Comparison of ENCODE assay signal across 16 cellular contexts in genomic region chr2:235007664-235008457, GRCh38. TPM values are rescaled to one million over a fixed set of nuclear protein-coding genes. Genes with fewer than 3 reads are reported as not detected.
DNase-seq lines count a peak whose midpoint lies in the region; ATAC-seq and TF ChIP-seq lines count a peak whose summit lies in the region.
"Had no signal": no experiment of that assay in that cellular context is flagged by ENCODE, and none has a peak within 500 bp of the region (broad histone marks: within the 10 kb centered on the region; RNA-seq: fewer than 3 reads in every experiment).

No MANE protein-coding gene starts in this region.

- H3K9ac ChIP-seq in endodermal cell (ENCODE audit: extremely low read depth, low read length, poor library complexity, severe bottlenecking) (no peak overlapping the region), mucosa of rectum (ENCODE audit: low read depth in 1 of 2, low read length in 2 of 2) (peak overlapping the region in 1 of 2 donors; percentile 33)

- no peak overlapping the region for H2AFZ ChIP-seq in PC-9

- 95 to 96% methylated on average over 14 to 25 of the region's 25 CpGs for WGBS in endodermal cell (ENCODE audit: insufficient coverage in 1 of 2, insufficient read length in 1 of 2), 2 experiments
- WGBS in thymus: 90% methylated on average over 25 of the region's 25 CpGs

- H3K36me3 ChIP-seq in PC-9 (ENCODE audit: low read depth) (peaks cover 11% of the 10 kb centered on the region), endodermal cell (ENCODE audit: control insufficient read depth, insufficient read depth, low read length) (peaks cover 37% of the 10 kb centered on the region), mucosa of rectum (ENCODE audit: control insufficient read depth in 2 of 2, insufficient read depth in 2 of 2, low read length in 2 of 2) (peaks cover 0 to 2% of the 10 kb centered on the region in 2 donors), thymus (ENCODE audit: control insufficient read depth, insufficient read depth) (no peaks in the 10 kb centered on the region)
- H3K36me3 ChIP-seq: thoracic aorta had no signal

- POLR2A ChIA-PET in PC-9 (lab: Charles Lee; ENCODE audit: unreplicated experiment): interaction anchor here (0.6 to 1.3 kb wide), 5 partner anchors 27 to 586 kb away, joined by 4 to 14 read pairs (median 6); no protein-coding TSS in a partner anchor

- BruUV-seq in PC-9 (replicated peaks; lab: Mats Ljungman, UMichigan): no TSS peak

- peaks cover 50% of the 10 kb centered on the region for H3F3A ChIP-seq in PC-9 (ENCODE audit: insufficient read depth, low read depth)

- H3K27ac ChIP-seq in PC-9: peak overlapping the region; percentile 89
- peak overlapping the region; percentile 77 for H3K27ac ChIP-seq in endodermal cell (ENCODE audit: low read depth, low read length)
- H3K27ac ChIP-seq in mucosa of rectum (ENCODE audit: low read depth in 2 of 2, low read length in 2 of 2): peak overlapping the region; percentile 70 to 71
- H3K27ac ChIP-seq in thymus (ENCODE audit: low read depth): peak overlapping the region; percentile 25
- H3K27ac ChIP-seq: thoracic aorta had no signal

- H3K4me3 ChIP-seq in PC-9 (no peak overlapping the region; the same call in 1 of the 2 replicates), endodermal cell (ENCODE audit: low read length) (no peak overlapping the region), mucosa of rectum (ENCODE audit: low read length in 2 of 2) (no peak overlapping the region), thymus (ENCODE audit: low read length) (no peak overlapping the region)
- H3K4me3 ChIP-seq: GM12878, thoracic aorta had no signal

- H3K9me2 ChIP-seq in PC-9 (ENCODE audit: insufficient read depth): no peaks in the 10 kb centered on the region

- peaks cover 63% of the 10 kb centered on the region for H3K4me1 Mint-ChIP-seq in endodermal cell
- H3K4me1 Mint-ChIP-seq: CD14-positive monocyte had no signal

- peak overlapping the region; percentile 82 for H3K27ac Mint-ChIP-seq in endodermal cell
- H3K27ac Mint-ChIP-seq: activated T-helper 2 cell treated with anti-CD3 and anti-CD28 coated beads, Interferon-gamma antibody, Interleukin-2, Interleukin-4, amounts not matched to agents 10 μg/mL and 5 μg/mL and 100 μg/mL, durations not matched to agents 14 hours and 24 hours and 36 hours; memory B cell had no signal

- H4K20me1 ChIP-seq in PC-9 (ENCODE audit: insufficient read depth): peaks cover 14% of the 10 kb centered on the region

- no peak for TF ChIP-seq CTCF in PC-9 (conservative IDR thresholded peaks at IDR 0.05)
- no peak for TF ChIP-seq CTCF in endodermal cell (conservative IDR thresholded peaks at IDR 0.05)

- H3K4me2 ChIP-seq in PC-9: peak overlapping the region; percentile 73

- peaks cover 94% of the 10 kb centered on the region for H3K79me2 ChIP-seq in PC-9 (ENCODE audit: low read depth)

- H3K9me3 ChIP-seq in PC-9 (ENCODE audit: insufficient read depth, low read depth) (no peaks in the 10 kb centered on the region), endodermal cell (ENCODE audit: control insufficient read depth, low read length) (no peaks in the 10 kb centered on the region), mucosa of rectum (ENCODE audit: control insufficient read depth in 2 of 2, low read length in 2 of 2) (no peaks in the 10 kb centered on the region), thymus (ENCODE audit: control insufficient read depth) (no peaks in the 10 kb centered on the region)
- H3K9me3 ChIP-seq: thoracic aorta had no signal

- no peaks in the 10 kb centered on the region for H3K27me3 Mint-ChIP-seq in endodermal cell (ENCODE audit: insufficient read depth)

- DNase-seq in PC-9: no peak
- DNase-seq in endodermal cell: no peak
- no peak for DNase-seq in NCI-H2227 treated with DMSO at 0.1 percent for 48 hours (lab: John Stamatoyannopoulos, UW)
- no peak for DNase-seq in NCI-H2171 (lab: John Stamatoyannopoulos, UW)
- DNase-seq: aorta, EL, NCI-H187 treated with DMSO at 0.1 percent for 48 hours had no signal

- CTCF ChIA-PET in PC-9 (lab: Charles Lee): interaction anchor here (0.6 to 1.1 kb wide), 3 partner anchors 10 to 52 kb away, joined by 3 to 5 read pairs (median 3); no protein-coding TSS in a partner anchor

- H3K4me1 ChIP-seq in PC-9 (replicated peaks; ENCODE audit: insufficient read depth) (peaks cover 65% of the 10 kb centered on the region), endodermal cell (ENCODE audit: control insufficient read depth, insufficient read depth, low read length) (peaks cover 29% of the 10 kb centered on the region), mucosa of rectum (ENCODE audit: control insufficient read depth in 2 of 2, insufficient read depth in 2 of 2, low read length in 2 of 2) (peaks cover 37 to 61% of the 10 kb centered on the region in 2 donors), thymus (ENCODE audit: control insufficient read depth, insufficient read depth, low read length) (no peaks in the 10 kb centered on the region)

- peaks cover 23% of the 10 kb centered on the region for H3K36me3 Mint-ChIP-seq in endodermal cell (ENCODE audit: low read depth)
- H3K36me3 Mint-ChIP-seq: CD14-positive monocyte, memory B cell had no signal

- no peaks in the 10 kb centered on the region for H3K9me3 Mint-ChIP-seq in endodermal cell
- H3K9me3 Mint-ChIP-seq: activated T-helper 2 cell treated with anti-CD3 and anti-CD28 coated beads, Interferon-gamma antibody, Interleukin-2, Interleukin-4, amounts not matched to agents 10 μg/mL and 5 μg/mL and 100 μg/mL, durations not matched to agents 14 hours and 24 hours and 36 hours; memory B cell had no signal

- H3K27me3 ChIP-seq in PC-9 (ENCODE audit: insufficient read depth, low read depth) (no peaks in the 10 kb centered on the region), endodermal cell (ENCODE audit: control insufficient read depth, insufficient read depth, low read length, poor library complexity, severe bottlenecking) (no peaks in the 10 kb centered on the region), mucosa of rectum (ENCODE audit: control insufficient read depth in 2 of 2, insufficient read depth in 2 of 2, low read length in 2 of 2) (no peaks in the 10 kb centered on the region), thymus (ENCODE audit: control insufficient read depth, insufficient read depth) (no peaks in the 10 kb centered on the region)

- intact Hi-C loops in PC-9 (cut with micrococcal nuclease; ENCODE audit: unreplicated experiment): loop anchor here (1.0 kb wide), 3 partner anchors 19 to 43 kb away; no protein-coding TSS in a partner anchor

- ATAC-seq in HG03139 (IDR thresholded peaks at IDR 0.05; ENCODE audit: unreplicated experiment) (no peak), GM18517 (IDR thresholded peaks at IDR 0.05; ENCODE audit: unreplicated experiment) (no peak)
- ATAC-seq: GM12878 had no signal

- H3K4me3 Mint-ChIP-seq in endodermal cell: no peak overlapping the region
- H3K4me3 Mint-ChIP-seq: CD14-positive monocyte, memory B cell had no signal

RNA-seq across cellular contexts. Expression of gene SH3BP4, which starts 56.0 kb away (rescaled TPM):
- total RNA-seq in PC-9 (2021) (131 and 135 TPM in 2 replicates), endodermal cell (10 to 100 TPM; 49.1 to 53.4 TPM)
- 77.6 TPM for polyA plus RNA-seq in endodermal cell (2013, experiment 1 of 2)
- polyA plus RNA-seq in endodermal cell (2013, experiment 2 of 2): 78.9 TPM
- 12.3 TPM for polyA plus RNA-seq in thymus

Comparison
In these comparisons a context has a peak if more than half of its experiments do, and no peak if none do; other contexts are left out.
1. H3K27ac ChIP-seq: peak in every context shown above with its lines; median percentile 89 in PC-9; 77 in endodermal cell; 70 in mucosa of rectum; 25 in thymus.